ENCODE assay signal across 25 cellular contexts in genomic region chr10:132690821-132691610, GRCh38.
A peak's percentile ranks its signal among the peaks of the same experiment; 100 is the strongest.
DNase-seq lines count a peak whose midpoint lies in the region; ATAC-seq and TF ChIP-seq lines count a peak whose summit lies in the region.
"Had no signal": no experiment of that assay in that cellular context is flagged by ENCODE, and none has a peak within 500 bp of the region (broad histone marks: within the 10 kb centered on the region; RNA-seq: fewer than 3 reads in every experiment).

No MANE protein-coding gene starts in this region.

- 97 to 98% methylated on average over 56 of the region's 56 CpGs for WGBS in sigmoid colon, 2 donors
- 97% methylated on average over 56 of the region's 56 CpGs for WGBS in hepatocyte (ENCODE audit: low lambda C conversion rate, missing lambda C conversion rate)

- no peak for TF ChIP-seq EP300 in sigmoid colon (IDR thresholded peaks at IDR 0.05)

- TF ChIP-seq CTCF in HEK293 (tag by site-specific recombination; IDR thresholded peaks at IDR 0.05) (no peak), coronary artery (IDR thresholded peaks at IDR 0.05) (no peak), sigmoid colon (IDR thresholded peaks at IDR 0.05) (no peak), hepatocyte (IDR thresholded peaks at IDR 0.05; ENCODE audit: poor library complexity) (no peak)

- intact Hi-C loops in sigmoid colon (cut with DNase I), result no loop called here

- no peak overlapping the region for H3K4me2 ChIP-seq in hepatocyte
- H3K4me2 ChIP-seq: KMS-11 had no signal

- ATAC-seq in GM21360 (IDR thresholded peaks at IDR 0.05; ENCODE audit: unreplicated experiment), result no peak
- ATAC-seq in HG03378 (IDR thresholded peaks at IDR 0.05; ENCODE audit: unreplicated experiment), result no peak
- no peak for ATAC-seq in GM19455 (IDR thresholded peaks at IDR 0.05; ENCODE audit: unreplicated experiment)
- ATAC-seq: PC-3; stimulated activated naive B cell treated with anti-CD40 and anti-IgM and Interleukin-4, amounts not matched to agents 10 μg/mL and 1 μg/mL and 100 μg/mL, for 72 hours had no signal

- no peak overlapping the region for H3K4me3 ChIP-seq in HEK293 (ENCODE audit: low read depth, low read length)
- H3K4me3 ChIP-seq in coronary artery, result no peak overlapping the region
- no peak overlapping the region for H3K4me3 ChIP-seq in sigmoid colon
- H3K4me3 ChIP-seq in hepatocyte, result no peak overlapping the region
- H3K4me3 ChIP-seq: MG63 had no signal

- peaks cover 2% of the 10 kb centered on the region for H4K20me1 ChIP-seq in hepatocyte (ENCODE audit: insufficient read depth, poor library complexity, severe bottlenecking)

- DNase-seq in coronary artery (ENCODE audit: low spot score) (peak; percentile 33), islet precursor cell (peak; percentile 37), sigmoid colon (peak; percentile 44), hepatocyte (ENCODE audit: low spot score) (no peak)
- DNase-seq: activated CD4-positive, alpha-beta memory T cell treated with anti-CD3 and anti-CD28 coated beads, Interleukin-2, amount 10 ng/mL, durations not matched to agents 7 days and 5 days; activated CD8-positive, alpha-beta memory T cell treated with anti-CD3 and anti-CD28 coated beads, Interleukin-2, amount 50 U/mL, for 4 hours; amniotic stem cell; C1 segment of cervical spinal cord; COR-L47; effector CD8-positive, alpha-beta T cell; MG63; NCI-H1417; NCI-H2029 treated with DMSO at 0.1 percent for 48 hours; NCI-H2227 treated with DMSO at 0.1 percent for 48 hours; NCI-H69; PC-3; SHP77; stimulated activated naive B cell treated with anti-CD40 and anti-IgM and Interleukin-4, amounts not matched to agents 10 μg/mL and 1 μg/mL and 100 μg/mL, for 72 hours; substantia nigra had no signal

- POLR2A ChIA-PET in HEK293 (lab: Yijun Ruan, JAX), result no interaction called here

- H3K27me3 ChIP-seq in sigmoid colon (no peaks in the 10 kb centered on the region), hepatocyte (no peaks in the 10 kb centered on the region)
- H3K27me3 ChIP-seq: MG63 had no signal

- H3K9me3 ChIP-seq in HEK293 (ENCODE audit: control insufficient read depth, insufficient read depth, low read depth, low read length) (no peaks in the 10 kb centered on the region; the same call in 1 of the 2 replicates), sigmoid colon (no peaks in the 10 kb centered on the region), hepatocyte (ENCODE audit: low read depth) (peaks cover 14% of the 10 kb centered on the region)

- no peaks in the 10 kb centered on the region for H3K9me2 ChIP-seq in hepatocyte (replicated peaks; ENCODE audit: insufficient read depth)

- H3K36me3 ChIP-seq in HEK293 (ENCODE audit: control insufficient read depth in 2 of 2, insufficient read depth in 1 of 2, low read length in 2 of 2) (no peaks in the 10 kb centered on the region), sigmoid colon (peaks cover 7 to 19% (median 16%) of the 10 kb centered on the region in 4 donors), hepatocyte (replicated peaks; ENCODE audit: insufficient read depth, low read depth) (no peaks in the 10 kb centered on the region)
- H3K36me3 ChIP-seq: MG63 had no signal

- no peaks in the 10 kb centered on the region for H3K79me2 ChIP-seq in hepatocyte
- H3K79me2 ChIP-seq: parathyroid adenoma had no signal

- no peak overlapping the region for H2AFZ ChIP-seq in hepatocyte
- H2AFZ ChIP-seq: parathyroid adenoma had no signal

- CTCF ChIA-PET in HEK293 (lab: Yijun Ruan, JAX), result no interaction called here

- no peaks in the 10 kb centered on the region for H3K4me1 ChIP-seq in HEK293 (ENCODE audit: control insufficient read depth, insufficient read depth, low read length)
- H3K4me1 ChIP-seq in sigmoid colon, result peaks cover 0 to under 1% (median 0%) of the 10 kb centered on the region in 4 donors
- peaks cover 2% of the 10 kb centered on the region for H3K4me1 ChIP-seq in hepatocyte (ENCODE audit: insufficient read depth)
- H3K4me1 ChIP-seq: parathyroid adenoma had no signal

- TF ChIP-seq POLR2A in sigmoid colon (IDR thresholded peaks at IDR 0.05), result no peak

- no peak overlapping the region for H3K27ac ChIP-seq in HEK293 (ENCODE audit: extremely low read depth, low read depth, low read length)
- no peak overlapping the region for H3K27ac ChIP-seq in coronary artery
- no peak overlapping the region for H3K27ac ChIP-seq in sigmoid colon
- H3K27ac ChIP-seq in hepatocyte, result no peak overlapping the region
- H3K27ac ChIP-seq: KMS-11, parathyroid adenoma had no signal

TF ChIP-seq in HEK293, 187 proteins besides CTCF, POLR2A, EP300 and RAD21:
- peak; percentile 20 for TF ChIP-seq SETDB1 (IDR thresholded peaks at IDR 0.05; ENCODE audit: insufficient read length, low read length)
- TF ChIP-seq MZF1 (tag by site-specific recombination; IDR thresholded peaks at IDR 0.05; ENCODE audit: borderline replicate concordance), result no peak
- no peak for TF ChIP-seq ZNF416 (tag by site-specific recombination; IDR thresholded peaks at IDR 0.05)
- TF ChIP-seq PBX3 (CRISPR knock-in tag; IDR thresholded peaks at IDR 0.05), result no peak
- no peak for TF ChIP-seq KLF16 (tag by site-specific recombination; IDR thresholded peaks at IDR 0.05)
- TF ChIP-seq GLIS2 (tag by site-specific recombination; IDR thresholded peaks at IDR 0.05), result no peak
- TF ChIP-seq ZNF549 (tag by site-specific recombination; IDR thresholded peaks at IDR 0.05), result no peak
- TF ChIP-seq YY1 (tag by site-specific recombination; IDR thresholded peaks at IDR 0.05), result no peak
